ENCODE assay signal across 9 cellular contexts in the genomic region with DNA sequence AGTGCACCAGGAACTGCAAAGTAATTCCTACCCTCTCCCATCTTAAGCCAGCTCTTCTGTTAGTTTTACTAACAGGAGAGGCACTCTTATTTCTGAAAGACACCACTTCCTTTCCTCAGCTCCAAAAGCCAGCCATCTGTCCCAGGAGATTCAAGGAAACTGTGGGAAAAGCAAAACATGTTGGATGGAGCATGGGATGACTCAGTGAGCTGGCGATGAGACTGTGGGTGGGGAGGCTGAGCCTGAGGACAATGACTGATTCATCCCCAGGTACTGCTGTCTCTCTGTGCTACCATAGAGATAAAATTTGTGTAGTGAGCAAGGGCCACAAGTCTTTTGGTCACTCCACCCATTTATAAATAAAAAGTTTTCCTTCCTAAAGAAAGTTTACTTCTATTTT.
A peak's percentile ranks its signal among the peaks of the same experiment; 100 is the strongest.
DNase-seq lines count a peak whose midpoint lies in the region; ATAC-seq and TF ChIP-seq lines count a peak whose summit lies in the region.
"Had no signal": no experiment of that assay in that cellular context is flagged by ENCODE, and none has a peak within 500 bp of the region (broad histone marks: within the 10 kb centered on the region; RNA-seq: fewer than 3 reads in every experiment).

No MANE protein-coding gene starts in this region.

- H3K4me1 ChIP-seq in mesodermal cell (ENCODE audit: control insufficient read depth, insufficient read depth, low read length, poor library complexity, severe bottlenecking): peaks cover 10% of the 10 kb centered on the region

- TF ChIP-seq CTCF in AG10803 (conservative IDR thresholded peaks at IDR 0.05; ENCODE audit: low read length) (no peak), epithelial cell of proximal tubule (conservative IDR thresholded peaks at IDR 0.05; ENCODE audit: low read depth, low read length) (no peak)

- no peaks in the 10 kb centered on the region for H3K9me3 ChIP-seq in mesodermal cell (ENCODE audit: control insufficient read depth, low read length)
- H3K9me3 ChIP-seq: BLaER1 had no signal

- H3K4me3 ChIP-seq in AG10803 (ENCODE audit: low read length) (no peak overlapping the region), epithelial cell of proximal tubule (ENCODE audit: low read depth, low read length) (no peak overlapping the region), mesodermal cell (ENCODE audit: extremely low read depth, insufficient read depth, low read length, poor library complexity, severe bottlenecking) (no peak overlapping the region)
- H3K4me3 ChIP-seq: BLaER1 had no signal

- DNase-seq in AG10803 (ENCODE audit: low read depth) (peak; percentile 79), NCI-H446 treated with DMSO at 0.1 percent for 48 hours (lab: John Stamatoyannopoulos, UW) (peak; percentile 64), epithelial cell of proximal tubule (ENCODE audit: low read depth) (peak; percentile 63), NCI-H2196 treated with DMSO at 0.1 percent for 48 hours (lab: John Stamatoyannopoulos, UW; ENCODE audit: unreplicated experiment) (no peak), NCI-H526 (lab: John Stamatoyannopoulos, UW) (no peak)
- no peak for DNase-seq in activated naive CD4-positive, alpha-beta T cell treated with anti-CD3 and anti-CD28 coated beads, Interleukin-2, amount 50 U/mL, for 16 hours

- 63 to 80% methylated on average over 1 of the region's 1 CpG for WGBS in mesodermal cell (ENCODE audit: insufficient coverage in 2 of 2), 2 experiments

- peak overlapping the region; percentile 66 for H3K27ac ChIP-seq in mesodermal cell (ENCODE audit: low read depth, low read length, severe bottlenecking)
- H3K27ac ChIP-seq: BLaER1 had no signal

- ATAC-seq in HG03135 (IDR thresholded peaks at IDR 0.05; ENCODE audit: unreplicated experiment): no peak

- no peaks in the 10 kb centered on the region for H3K36me3 ChIP-seq in mesodermal cell (ENCODE audit: control insufficient read depth, insufficient read depth, low read length)
- H3K36me3 ChIP-seq: BLaER1 had no signal

Comparison
In these comparisons a context has a peak if more than half of its experiments do, and no peak if none do; other contexts are left out.
1. DNase-seq: peak in AG10803 (single experiment), NCI-H446 treated with DMSO at 0.1 percent for 48 hours (single experiment) and epithelial cell of proximal tubule (single experiment); none in NCI-H2196 treated with DMSO at 0.1 percent for 48 hours (single experiment), NCI-H526 (0 of 2) and activated naive CD4-positive, alpha-beta T cell treated with anti-CD3 and anti-CD28 coated beads, Interleukin-2, amount 50 U/mL, for 16 hours (single experiment).